Comparison of ENCODE assay signal across 7 cellular contexts in the genomic region with DNA sequence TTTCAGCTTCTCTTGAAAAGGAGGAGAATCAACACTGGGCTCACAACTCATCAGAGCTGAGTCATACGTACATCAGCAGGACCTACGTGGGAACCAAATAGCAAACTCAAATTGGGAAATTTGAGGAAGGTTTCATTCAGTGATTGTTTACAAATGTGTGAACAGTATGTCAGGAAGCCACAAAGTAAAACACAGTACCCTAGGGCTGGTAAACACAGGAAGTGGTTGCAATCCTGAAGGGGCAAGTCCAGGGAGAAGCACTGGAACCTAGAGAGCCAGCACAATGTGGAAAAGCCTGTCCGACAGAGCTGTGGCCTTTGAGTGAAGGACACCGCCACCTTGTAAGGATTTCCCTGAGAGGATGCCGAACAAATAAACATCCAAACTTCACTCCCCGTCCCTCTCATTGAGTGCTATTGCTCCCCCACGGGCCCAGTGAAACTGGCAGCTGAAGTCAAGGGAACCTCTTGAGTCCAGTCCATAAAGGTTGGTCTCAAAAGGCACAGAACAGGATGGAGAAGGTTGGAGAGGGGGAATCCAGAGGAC. TPM values are rescaled to one million over a fixed set of nuclear protein-coding genes. Genes with fewer than 3 reads are reported as not detected.
A peak's percentile ranks its signal among the peaks of the same experiment; 100 is the strongest.
DNase-seq lines count a peak whose midpoint lies in the region; TF ChIP-seq lines count a peak whose summit lies in the region.

No MANE protein-coding gene starts in this region.

- intact Hi-C loops in PC-9 (cut with micrococcal nuclease; ENCODE audit: unreplicated experiment) = loop anchor here (1.0 to 5.0 kb wide), 6 partner anchors 9 to 504 kb away; no protein-coding TSS in a partner anchor

- H3F3A ChIP-seq in PC-9 (ENCODE audit: insufficient read depth, low read depth) = peaks cover 43% of the 10 kb centered on the region

- TSS peak; percentile 91 for BruUV-seq in PC-9 (replicated peaks; lab: Mats Ljungman, UMichigan)

- H2AFZ ChIP-seq in PC-9 (peak overlapping the region; percentile 32; the same call in 1 of the 2 replicates), osteoblast (ENCODE audit: low read length) (peak overlapping the region; percentile 80)

- no peaks in the 10 kb centered on the region for H3K9me3 Mint-ChIP-seq in chondrocyte (ENCODE audit: low read depth)

- H3K27me3 ChIP-seq in PC-9 (ENCODE audit: insufficient read depth, low read depth) = no peaks in the 10 kb centered on the region
- no peaks in the 10 kb centered on the region for H3K27me3 ChIP-seq in osteoblast (ENCODE audit: insufficient read depth, low read length)
- H3K27me3 ChIP-seq in Peyer's patch = no peaks in the 10 kb centered on the region

- H3K36me3 Mint-ChIP-seq in chondrocyte (ENCODE audit: low read depth) = no peaks in the 10 kb centered on the region

- H4K20me1 ChIP-seq in PC-9 (ENCODE audit: insufficient read depth) = no peaks in the 10 kb centered on the region
- H4K20me1 ChIP-seq in osteoblast (ENCODE audit: insufficient read depth, low read length) = no peaks in the 10 kb centered on the region

- no peaks in the 10 kb centered on the region for H3K27me3 Mint-ChIP-seq in chondrocyte (ENCODE audit: low read depth)

- H3K9me2 ChIP-seq in PC-9 (ENCODE audit: insufficient read depth) = no peaks in the 10 kb centered on the region

- POLR2A ChIA-PET in PC-9 (lab: Charles Lee; ENCODE audit: unreplicated experiment) = interaction anchor here (0.5 to 0.7 kb wide), 5 partner anchors 12 to 1734 kb away, joined by 3 to 7 read pairs (median 5); partner anchors contain the start of gene RPL37

- peak overlapping the region; percentile 87 for H3K27ac Mint-ChIP-seq in chondrocyte (ENCODE audit: unreplicated experiment)

- H3K4me1 ChIP-seq in PC-9 (replicated peaks; ENCODE audit: insufficient read depth) (peaks cover 60% of the 10 kb centered on the region), osteoblast (ENCODE audit: insufficient read depth, low read length) (peaks cover 36% of the 10 kb centered on the region), Peyer's patch (no peaks in the 10 kb centered on the region)

- peak overlapping the region; percentile 98 for H3K27ac ChIP-seq in PC-9
- peak overlapping the region; percentile 96 for H3K27ac ChIP-seq in osteoblast (ENCODE audit: low read depth, low read length)
- peak overlapping the region in 2 of 4 donors; percentile 2 to 28 for H3K27ac ChIP-seq in Peyer's patch

- no peak overlapping the region for H3K4me3 Mint-ChIP-seq in chondrocyte (ENCODE audit: unreplicated experiment)

- H3K9me3 ChIP-seq in PC-9 (ENCODE audit: insufficient read depth, low read depth) = no peaks in the 10 kb centered on the region
- H3K9me3 ChIP-seq in osteoblast (ENCODE audit: low read depth, low read length) = no peaks in the 10 kb centered on the region
- no peaks in the 10 kb centered on the region for H3K9me3 ChIP-seq in Peyer's patch

- no peak for TF ChIP-seq POLR2A in Peyer's patch (IDR thresholded peaks at IDR 0.05)

- H3K4me3 ChIP-seq in PC-9 = peak overlapping the region; percentile 41; the same call in 1 of the 2 replicates
- peak overlapping the region; percentile 26 for H3K4me3 ChIP-seq in osteoblast (ENCODE audit: insufficient read depth, low read length)
- H3K4me3 ChIP-seq in Peyer's patch = no peak overlapping the region

- DNase-seq in ELR (ENCODE audit: low read depth) (peak; percentile 100), PC-9 (peak; percentile 96 to 100), chondrocyte (ENCODE audit: low spot score) (no peak), osteoblast (ENCODE audit: insufficient read length, low spot score, missing footprints) (peak; percentile 64), Peyer's patch (no peak), NCI-H345 (lab: John Stamatoyannopoulos, UW) (no peak)
- no peak for DNase-seq in stimulated activated CD4-positive, alpha-beta T cell treated with anti-CD3 and anti-CD28 coated beads, Interleukin-2, amount 100 ng/mL, for 48 hours

- H3K36me3 ChIP-seq in PC-9 (ENCODE audit: low read depth) (no peaks in the 10 kb centered on the region), osteoblast (ENCODE audit: insufficient read depth, low read length) (no peaks in the 10 kb centered on the region), Peyer's patch (no peaks in the 10 kb centered on the region)

- H3K4me2 ChIP-seq in PC-9 = peak overlapping the region; percentile 78
- peak overlapping the region; percentile 65 for H3K4me2 ChIP-seq in osteoblast (ENCODE audit: insufficient read depth, low read length)

- H3K79me2 ChIP-seq in PC-9 (ENCODE audit: low read depth) = no peaks in the 10 kb centered on the region
- H3K79me2 ChIP-seq in osteoblast (ENCODE audit: insufficient read depth, low read length) = no peaks in the 10 kb centered on the region

- peaks cover 39% of the 10 kb centered on the region for H3K4me1 Mint-ChIP-seq in chondrocyte (ENCODE audit: low read depth)

- TF ChIP-seq CTCF in PC-9 (conservative IDR thresholded peaks at IDR 0.05) (no peak), chondrocyte (IDR thresholded peaks at IDR 0.05) (no peak), osteoblast (IDR thresholded peaks at IDR 0.05; ENCODE audit: extremely low read depth, low read depth, low read length) (no peak), Peyer's patch (IDR thresholded peaks at IDR 0.05) (no peak)

- CTCF ChIA-PET in PC-9 (lab: Charles Lee) = interaction anchor here (0.6 to 1.2 kb wide), 2 partner anchors 20 to 279 kb away, joined by 5 to 22 read pairs; no protein-coding TSS in a partner anchor

RNA-seq across cellular contexts. Expression of gene RICTOR, which starts 26.7 kb away (rescaled TPM):
- total RNA-seq in PC-9 (2021) = 103 and 121 TPM in 2 replicates
- total RNA-seq in chondrocyte = 22.9 to 25.2 TPM (median 23.6 TPM) in 3 replicates
- 46.7 and 50.7 TPM in 2 replicates for total RNA-seq in osteoblast
- 10 to 100 TPM; 27.0 to 48.7 (median 33.5) TPM for total RNA-seq in Peyer's patch

Comparison
In these comparisons a context has a peak if more than half of its experiments do, and no peak if none do; other contexts are left out.
1. DNase-seq: peak in ELR (single experiment), PC-9 (2 of 2) and osteoblast (single experiment); none in chondrocyte (single experiment), Peyer's patch (0 of 3), NCI-H345 (single experiment) and stimulated activated CD4-positive, alpha-beta T cell treated with anti-CD3 and anti-CD28 coated beads, Interleukin-2, amount 100 ng/mL, for 48 hours (0 of 2).
2. H3K4me3 ChIP-seq: peak in PC-9 (single experiment) and osteoblast (single experiment); none in Peyer's patch (0 of 4).